ENCODE assay signal across 2 cellular contexts in the genomic region with DNA sequence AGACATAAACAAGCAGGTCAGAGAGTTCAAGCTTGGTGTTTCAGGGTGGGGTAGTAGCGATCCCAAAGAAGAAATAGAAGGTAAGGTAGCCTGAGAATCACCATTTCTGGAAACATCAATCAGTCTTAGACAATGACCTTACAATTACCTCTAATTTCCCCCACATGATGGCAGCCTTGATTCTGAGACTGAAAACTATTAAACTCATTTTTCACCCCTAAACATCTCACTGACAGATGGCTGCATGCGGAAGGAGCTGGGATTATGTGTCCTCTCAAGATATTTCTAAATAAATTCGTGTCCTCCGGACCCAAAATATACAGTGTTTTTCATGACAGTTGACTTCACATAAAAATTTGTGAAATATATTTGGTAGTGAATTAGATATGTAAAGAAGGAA.
A peak's percentile ranks its signal among the peaks of the same experiment; 100 is the strongest.
TF ChIP-seq lines count a peak whose summit lies in the region.

No MANE protein-coding gene starts in this region.

TF ChIP-seq in HepG2, 621 proteins besides CTCF, POLR2A, EP300 and RAD21 (continues in another document):
- no peak for TF ChIP-seq PCBP1 (IDR thresholded peaks at IDR 0.05; ENCODE audit: borderline replicate concordance, low read depth, low read length)
- no peak for TF ChIP-seq ZNF773 (CRISPR knock-in tag; IDR thresholded peaks at IDR 0.05; ENCODE audit: borderline replicate concordance)
- no peak for TF ChIP-seq ZEB1 (IDR thresholded peaks at IDR 0.05; ENCODE audit: insufficient replicate concordance, low read depth)
- TF ChIP-seq ZNF564 (CRISPR knock-in tag; IDR thresholded peaks at IDR 0.05): no peak
- TF ChIP-seq FOXP4 (CRISPR knock-in tag; IDR thresholded peaks at IDR 0.05): no peak
- TF ChIP-seq, protein P1, sequence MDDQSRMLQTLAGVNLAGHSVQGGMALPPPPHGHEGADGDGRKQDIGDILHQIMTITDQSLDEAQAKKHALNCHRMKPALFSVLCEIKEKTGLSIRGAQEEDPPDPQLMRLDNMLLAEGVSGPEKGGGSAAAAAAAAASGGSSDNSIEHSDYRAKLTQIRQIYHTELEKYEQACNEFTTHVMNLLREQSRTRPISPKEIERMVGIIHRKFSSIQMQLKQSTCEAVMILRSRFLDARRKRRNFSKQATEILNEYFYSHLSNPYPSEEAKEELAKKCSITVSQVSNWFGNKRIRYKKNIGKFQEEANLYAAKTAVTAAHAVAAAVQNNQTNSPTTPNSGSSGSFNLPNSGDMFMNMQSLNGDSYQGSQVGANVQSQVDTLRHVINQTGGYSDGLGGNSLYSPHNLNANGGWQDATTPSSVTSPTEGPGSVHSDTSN (CRISPR knock-in tag; IDR thresholded peaks at IDR 0.05; ENCODE audit: borderline replicate concordance): no peak
- TF ChIP-seq ZNF337 (CRISPR knock-in tag; IDR thresholded peaks at IDR 0.05; ENCODE audit: borderline replicate concordance, low read depth): no peak
- TF ChIP-seq ATAD3A (CRISPR knock-in tag; IDR thresholded peaks at IDR 0.05): no peak
- no peak for TF ChIP-seq ZSCAN20 (CRISPR knock-in tag; IDR thresholded peaks at IDR 0.05; ENCODE audit: borderline replicate concordance)
- TF ChIP-seq, protein P2, sequence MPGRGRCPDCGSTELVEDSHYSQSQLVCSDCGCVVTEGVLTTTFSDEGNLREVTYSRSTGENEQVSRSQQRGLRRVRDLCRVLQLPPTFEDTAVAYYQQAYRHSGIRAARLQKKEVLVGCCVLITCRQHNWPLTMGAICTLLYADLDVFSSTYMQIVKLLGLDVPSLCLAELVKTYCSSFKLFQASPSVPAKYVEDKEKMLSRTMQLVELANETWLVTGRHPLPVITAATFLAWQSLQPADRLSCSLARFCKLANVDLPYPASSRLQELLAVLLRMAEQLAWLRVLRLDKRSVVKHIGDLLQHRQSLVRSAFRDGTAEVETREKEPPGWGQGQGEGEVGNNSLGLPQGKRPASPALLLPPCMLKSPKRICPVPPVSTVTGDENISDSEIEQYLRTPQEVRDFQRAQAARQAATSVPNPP (CRISPR knock-in tag; IDR thresholded peaks at IDR 0.05): no peak
- TF ChIP-seq ZMAT5 (CRISPR knock-in tag; IDR thresholded peaks at IDR 0.05; ENCODE audit: borderline replicate concordance, low read depth): no peak
- no peak for TF ChIP-seq XRCC5 (optimal IDR thresholded peaks at IDR 0.05; ENCODE audit: low read length)
- TF ChIP-seq, protein P3, sequence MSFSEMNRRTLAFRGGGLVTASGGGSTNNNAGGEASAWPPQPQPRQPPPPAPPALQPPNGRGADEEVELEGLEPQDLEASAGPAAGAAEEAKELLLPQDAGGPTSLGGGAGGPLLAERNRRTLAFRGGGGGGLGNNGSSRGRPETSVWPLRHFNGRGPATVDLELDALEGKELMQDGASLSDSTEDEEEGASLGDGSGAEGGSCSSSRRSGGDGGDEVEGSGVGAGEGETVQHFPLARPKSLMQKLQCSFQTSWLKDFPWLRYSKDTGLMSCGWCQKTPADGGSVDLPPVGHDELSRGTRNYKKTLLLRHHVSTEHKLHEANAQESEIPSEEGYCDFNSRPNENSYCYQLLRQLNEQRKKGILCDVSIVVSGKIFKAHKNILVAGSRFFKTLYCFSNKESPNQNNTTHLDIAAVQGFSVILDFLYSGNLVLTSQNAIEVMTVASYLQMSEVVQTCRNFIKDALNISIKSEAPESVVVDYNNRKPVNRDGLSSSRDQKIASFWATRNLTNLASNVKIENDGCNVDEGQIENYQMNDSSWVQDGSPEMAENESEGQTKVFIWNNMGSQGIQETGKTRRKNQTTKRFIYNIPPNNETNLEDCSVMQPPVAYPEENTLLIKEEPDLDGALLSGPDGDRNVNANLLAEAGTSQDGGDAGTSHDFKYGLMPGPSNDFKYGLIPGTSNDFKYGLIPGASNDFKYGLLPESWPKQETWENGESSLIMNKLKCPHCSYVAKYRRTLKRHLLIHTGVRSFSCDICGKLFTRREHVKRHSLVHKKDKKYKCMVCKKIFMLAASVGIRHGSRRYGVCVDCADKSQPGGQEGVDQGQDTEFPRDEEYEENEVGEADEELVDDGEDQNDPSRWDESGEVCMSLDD (CRISPR knock-in tag; IDR thresholded peaks at IDR 0.05; ENCODE audit: borderline replicate concordance): no peak
- TF ChIP-seq, protein P4, sequence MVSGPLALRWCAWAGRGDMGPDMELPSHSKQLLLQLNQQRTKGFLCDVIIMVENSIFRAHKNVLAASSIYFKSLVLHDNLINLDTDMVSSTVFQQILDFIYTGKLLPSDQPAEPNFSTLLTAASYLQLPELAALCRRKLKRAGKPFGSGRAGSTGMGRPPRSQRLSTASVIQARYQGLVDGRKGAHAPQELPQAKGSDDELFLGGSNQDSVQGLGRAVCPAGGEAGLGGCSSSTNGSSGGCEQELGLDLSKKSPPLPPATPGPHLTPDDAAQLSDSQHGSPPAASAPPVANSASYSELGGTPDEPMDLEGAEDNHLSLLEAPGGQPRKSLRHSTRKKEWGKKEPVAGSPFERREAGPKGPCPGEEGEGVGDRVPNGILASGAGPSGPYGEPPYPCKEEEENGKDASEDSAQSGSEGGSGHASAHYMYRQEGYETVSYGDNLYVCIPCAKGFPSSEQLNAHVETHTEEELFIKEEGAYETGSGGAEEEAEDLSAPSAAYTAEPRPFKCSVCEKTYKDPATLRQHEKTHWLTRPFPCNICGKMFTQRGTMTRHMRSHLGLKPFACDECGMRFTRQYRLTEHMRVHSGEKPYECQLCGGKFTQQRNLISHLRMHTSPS (CRISPR knock-in tag; IDR thresholded peaks at IDR 0.05; ENCODE audit: low read depth): no peak
- no peak for TF ChIP-seq ETS1 (CRISPR knock-in tag; IDR thresholded peaks at IDR 0.05)

TF ChIP-seq in GM12878, 131 proteins besides CTCF, POLR2A, EP300 and RAD21:
- no peak for TF ChIP-seq RB1 (IDR thresholded peaks at IDR 0.05; ENCODE audit: borderline replicate concordance)
- TF ChIP-seq SMC3 (IDR thresholded peaks at IDR 0.05; ENCODE audit: borderline replicate concordance, low read length): peak; percentile 31; the same call in 1 of the 2 replicates
